Comparison of ENCODE assay signal across 21 cellular contexts in the genomic region with DNA sequence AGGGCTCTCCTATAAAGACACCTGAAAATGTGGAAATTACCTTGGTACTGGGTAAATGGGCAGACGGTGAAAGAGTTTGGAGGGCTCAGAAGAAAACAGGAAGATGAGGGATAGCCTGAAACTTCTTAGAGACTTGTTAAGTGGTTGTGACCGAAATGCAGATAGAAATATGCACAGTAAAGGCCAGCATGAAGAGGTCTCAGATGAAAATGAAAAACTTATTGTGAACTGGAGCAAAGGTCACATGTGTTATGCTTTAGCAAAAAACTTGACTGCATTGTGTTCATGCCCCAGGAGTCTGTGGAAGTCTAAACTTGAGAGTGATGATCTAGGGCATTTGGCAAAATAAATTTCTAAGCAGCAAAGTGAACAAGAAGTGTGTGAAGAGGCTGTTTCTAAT.
DNase-seq lines count a peak whose midpoint lies in the region; ATAC-seq, FAIRE-seq and TF ChIP-seq lines count a peak whose summit lies in the region.
"Had no signal": no experiment of that assay in that cellular context is flagged by ENCODE, and none has a peak within 500 bp of the region (broad histone marks: within the 10 kb centered on the region; RNA-seq: fewer than 3 reads in every experiment).

No MANE protein-coding gene starts in this region.

- H2AFZ ChIP-seq in SU-DHL-6 (ENCODE audit: low read depth, low read length, severe bottlenecking) = peak overlapping the region; percentile 83
- H2AFZ ChIP-seq: GM23338 had no signal

- H3K4me2 ChIP-seq in SU-DHL-6 (ENCODE audit: low read depth, low read length, poor library complexity, severe bottlenecking) = no peak overlapping the region
- H3K4me2 ChIP-seq: BLaER1 treated with 17β-estradiol and CSF1 and Interleukin-3, amounts not matched to agents 10 nM and 100 nM; GM23338 had no signal

- peak; percentile 67 for FAIRE-seq in D721Med (lab: Jason Lieb, UNC)
- FAIRE-seq: A204.1, GM12878, GM19239 had no signal

- H3K4me3 ChIP-seq in SU-DHL-6 (ENCODE audit: insufficient read depth, low read length, poor library complexity, severe bottlenecking) (no peak overlapping the region), choroid plexus epithelial cell (ENCODE audit: low read depth, low read length) (no peak overlapping the region)
- H3K4me3 ChIP-seq: BLaER1 treated with 17β-estradiol and CSF1 and Interleukin-3, amounts not matched to agents 10 nM and 100 nM; GM12878; GM23338 had no signal

- ATAC-seq in HG03175 (IDR thresholded peaks at IDR 0.05; ENCODE audit: unreplicated experiment) = no peak
- ATAC-seq: GM12878, GM23338, HCT116 had no signal

- CTCF ChIA-PET in Calu3 (lab: Charles Lee) = no interaction called here

- no peaks in the 10 kb centered on the region for H3K9me2 ChIP-seq in SU-DHL-6 (replicated peaks; ENCODE audit: insufficient read depth, low read length)

- no peak overlapping the region for H3K9ac ChIP-seq in SU-DHL-6 (ENCODE audit: low read length)
- H3K9ac ChIP-seq: BLaER1 treated with 17β-estradiol and CSF1 and Interleukin-3, amounts not matched to agents 10 nM and 100 nM had no signal

- no peak overlapping the region for H3K27ac ChIP-seq in SU-DHL-6 (ENCODE audit: low read depth, low read length)
- H3K27ac ChIP-seq: 22Rv1; BLaER1 treated with 17β-estradiol and CSF1 and Interleukin-3, amounts not matched to agents 10 nM and 100 nM had no signal

- H3K36me3 ChIP-seq in SU-DHL-6 (ENCODE audit: low read length) = no peaks in the 10 kb centered on the region
- H3K36me3 ChIP-seq: BE2C; BLaER1 treated with 17β-estradiol and CSF1 and Interleukin-3, amounts not matched to agents 10 nM and 100 nM had no signal

- BruUV-seq in Calu3 (replicated peaks; lab: Mats Ljungman, UMichigan) = no TSS peak

- no peak overlapping the region for H3K27ac Mint-ChIP-seq in Calu3 (ENCODE audit: unreplicated experiment)
- H3K27ac Mint-ChIP-seq: CD4-positive, alpha-beta memory T cell; GM23338; H9 had no signal

- H3K9me3 Mint-ChIP-seq in Calu3 (ENCODE audit: low read depth, unreplicated experiment) = peaks cover 14% of the 10 kb centered on the region

- H4K20me1 ChIP-seq in SU-DHL-6 (ENCODE audit: low read depth, low read length) = no peaks in the 10 kb centered on the region
- H4K20me1 ChIP-seq: BLaER1 treated with 17β-estradiol and CSF1 and Interleukin-3, amounts not matched to agents 10 nM and 100 nM had no signal

- no peaks in the 10 kb centered on the region for H3K36me3 Mint-ChIP-seq in Calu3 (ENCODE audit: insufficient read depth, unreplicated experiment)
- H3K36me3 Mint-ChIP-seq: CD4-positive, alpha-beta memory T cell had no signal

- DNase-seq in D721Med (ENCODE audit: insufficient read length, low spot score) (no peak), choroid plexus epithelial cell (ENCODE audit: low read depth) (peak; percentile 7), Ammon's horn (ENCODE audit: low spot score) (no peak), Calu3 (no peak)
- DNase-seq: BE2C; CD4-positive, alpha-beta memory T cell; COR-L47; DMS 273 treated with DMSO at 0.1 percent for 48 hours; DMS79; EL; GDM1; H9 had no signal

- no peaks in the 10 kb centered on the region for H3K4me1 Mint-ChIP-seq in Calu3 (ENCODE audit: low read depth, unreplicated experiment)
- H3K4me1 Mint-ChIP-seq: CD4-positive, alpha-beta memory T cell; GM23338; H9 had no signal

- no peak overlapping the region for H3K4me3 Mint-ChIP-seq in Calu3 (ENCODE audit: low read depth, unreplicated experiment)
- H3K4me3 Mint-ChIP-seq: CD4-positive, alpha-beta memory T cell; GM23338; H9 had no signal

- H3K79me2 ChIP-seq in SU-DHL-6 (ENCODE audit: insufficient read depth, low read length) = no peaks in the 10 kb centered on the region

- TF ChIP-seq CTCF in D721Med (IDR thresholded peaks at IDR 0.05; ENCODE audit: insufficient read depth, missing control alignments) (no peak), SU-DHL-6 (IDR thresholded peaks at IDR 0.05; ENCODE audit: insufficient read depth, low read length, poor library complexity, severe bottlenecking) (no peak), choroid plexus epithelial cell (conservative IDR thresholded peaks at IDR 0.05; ENCODE audit: low read depth, low read length) (no peak), Calu3 (IDR thresholded peaks at IDR 0.05; ENCODE audit: unreplicated experiment) (no peak)

- intact Hi-C loops in Calu3 (cut with micrococcal nuclease; ENCODE audit: unreplicated experiment) = no loop called here

- no peaks in the 10 kb centered on the region for H3F3A ChIP-seq in SU-DHL-6 (ENCODE audit: insufficient read depth)

- H3K9me3 ChIP-seq in SU-DHL-6 (ENCODE audit: insufficient read depth, low read length) = peaks cover 4% of the 10 kb centered on the region; the same call in 1 of the 2 replicates
- H3K9me3 ChIP-seq: BE2C had no signal

- H3K27me3 ChIP-seq in SU-DHL-6 (ENCODE audit: low read length) = no peaks in the 10 kb centered on the region
- H3K27me3 ChIP-seq: BE2C; BLaER1 treated with 17β-estradiol and CSF1 and Interleukin-3, amounts not matched to agents 10 nM and 100 nM had no signal

- H3K27me3 Mint-ChIP-seq in Calu3 (ENCODE audit: unreplicated experiment) = no peaks in the 10 kb centered on the region
- H3K27me3 Mint-ChIP-seq: CD4-positive, alpha-beta memory T cell had no signal
